ENCODE assay signal across 8 cellular contexts in the genomic region with DNA sequence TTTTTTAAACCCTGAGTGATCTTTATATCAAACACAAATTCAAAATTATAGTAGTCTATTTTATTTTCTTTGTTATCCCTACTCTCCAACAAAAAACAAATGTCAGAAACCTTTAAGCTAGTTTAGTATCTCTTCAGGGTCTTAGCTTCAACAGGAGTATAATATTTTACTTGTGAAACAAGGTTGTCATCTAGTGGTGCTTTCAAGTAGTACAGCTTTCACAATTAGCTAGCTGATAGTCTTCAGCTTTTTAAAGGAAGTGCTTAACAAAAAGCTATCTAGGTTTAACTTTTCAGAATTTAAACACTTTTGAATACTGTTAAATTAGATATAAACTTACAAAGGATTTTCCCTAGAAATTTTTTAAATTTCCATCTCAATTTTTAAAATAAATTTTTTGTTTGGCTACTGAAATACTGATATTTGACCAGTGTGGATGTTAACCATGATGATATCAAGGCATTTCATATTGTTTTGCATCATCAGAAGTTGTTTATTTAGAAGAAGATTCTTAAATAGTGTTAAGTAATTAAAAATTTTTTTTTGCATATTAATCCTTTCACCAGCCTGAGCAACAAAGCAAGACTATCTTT. TPM values are rescaled to one million over a fixed set of nuclear protein-coding genes. Genes with fewer than 3 reads are reported as not detected.
DNase-seq lines count a peak whose midpoint lies in the region; ATAC-seq and TF ChIP-seq lines count a peak whose summit lies in the region.

No MANE protein-coding gene starts in this region.

- H3K9ac ChIP-seq in liver (ENCODE audit: low read depth in 1 of 2, low read length in 2 of 2) = no peak overlapping the region

- TF ChIP-seq CTCF in GM06990 (IDR thresholded peaks at IDR 0.05; ENCODE audit: insufficient read depth, low read length, poor library complexity, severe bottlenecking) = peak; percentile 88
- TF ChIP-seq CTCF in liver (IDR thresholded peaks at IDR 0.05; ENCODE audit: low read depth, low read length, missing input control) = peak; percentile 93
- TF ChIP-seq CTCF in upper lobe of right lung (IDR thresholded peaks at IDR 0.05) = peak; percentile 95

- ATAC-seq in GM21447 (IDR thresholded peaks at IDR 0.05; ENCODE audit: unreplicated experiment) = peak; percentile 62
- peak; percentile 69 for ATAC-seq in HG03575 (IDR thresholded peaks at IDR 0.05; ENCODE audit: extremely low read depth, insufficient number of reproducible peaks, low FRiP score, unreplicated experiment)
- peak; percentile 86 for ATAC-seq in upper lobe of right lung

- H3K27ac ChIP-seq in liver (ENCODE audit: low read depth in 1 of 2, low read length in 2 of 2) = no peak overlapping the region
- H3K27ac ChIP-seq in upper lobe of right lung = no peak overlapping the region

- intact Hi-C loops in upper lobe of right lung (cut with DNase I) = no loop called here

- H3K4me3 ChIP-seq in GM06990 (replicated peaks; ENCODE audit: low read depth, low read length) = no peak overlapping the region
- no peak overlapping the region for H3K4me3 ChIP-seq in liver (ENCODE audit: low read depth in 1 of 3, low read length in 3 of 3)
- no peak overlapping the region for H3K4me3 ChIP-seq in upper lobe of right lung

- TF ChIP-seq RAD21 in liver (IDR thresholded peaks at IDR 0.05) = peak; percentile 93 to 95

- no peaks in the 10 kb centered on the region for H3K9me3 ChIP-seq in liver (ENCODE audit: control insufficient read depth in 4 of 4, low read length in 3 of 4)
- peaks cover 3% of the 10 kb centered on the region for H3K9me3 ChIP-seq in upper lobe of right lung

- H3K27me3 ChIP-seq in GM06990 (replicated peaks; ENCODE audit: control insufficient read depth, insufficient read depth, low read length) (no peaks in the 10 kb centered on the region), liver (ENCODE audit: control insufficient read depth in 4 of 4, insufficient read depth in 4 of 4, low read length in 3 of 4) (no peaks in the 10 kb centered on the region), upper lobe of right lung (no peaks in the 10 kb centered on the region)

- peak; percentile 18 for DNase-seq in GM06990 (ENCODE audit: extremely low read depth, insufficient read length)
- peak; percentile 18 for DNase-seq in NOMO-1 treated with dmso at 0.1 percent for 144 hours (lab: John Stamatoyannopoulos, UW; ENCODE audit: unreplicated experiment)
- peak; percentile 33 for DNase-seq in cerebellum (ENCODE audit: low spot score)
- no peak for DNase-seq in upper lobe of right lung
- no peak for DNase-seq in activated T-cell treated with anti-CD3 and anti-CD28 coated beads, Interleukin-2, amount 50 U/mL, for 48 hours

- peaks cover 0 to 11% (median 2%) of the 10 kb centered on the region in 4 donors for H3K4me1 ChIP-seq in liver (ENCODE audit: control insufficient read depth in 4 of 4, insufficient read depth in 4 of 4, low read length in 3 of 4)
- H3K4me1 ChIP-seq in upper lobe of right lung = no peaks in the 10 kb centered on the region

- H3K36me3 ChIP-seq in GM06990 (ENCODE audit: control insufficient read depth, insufficient read depth, low read length) (no peaks in the 10 kb centered on the region), liver (ENCODE audit: control insufficient read depth in 4 of 4, insufficient read depth in 3 of 4, low read depth in 1 of 4, low read length in 3 of 4) (no peaks in the 10 kb centered on the region), upper lobe of right lung (no peaks in the 10 kb centered on the region)

TF ChIP-seq in liver, 16 proteins besides CTCF, POLR2A, EP300 and RAD21:
- TF ChIP-seq TAF1 (conservative IDR thresholded peaks at IDR 0.05) = no peak
- no peak for TF ChIP-seq NR2F2 (IDR thresholded peaks at IDR 0.05)
- no peak for TF ChIP-seq FOXA2 (IDR thresholded peaks at IDR 0.05)
- no peak for TF ChIP-seq HNF4A (conservative IDR thresholded peaks at IDR 0.05)
- TF ChIP-seq, protein P1, sequence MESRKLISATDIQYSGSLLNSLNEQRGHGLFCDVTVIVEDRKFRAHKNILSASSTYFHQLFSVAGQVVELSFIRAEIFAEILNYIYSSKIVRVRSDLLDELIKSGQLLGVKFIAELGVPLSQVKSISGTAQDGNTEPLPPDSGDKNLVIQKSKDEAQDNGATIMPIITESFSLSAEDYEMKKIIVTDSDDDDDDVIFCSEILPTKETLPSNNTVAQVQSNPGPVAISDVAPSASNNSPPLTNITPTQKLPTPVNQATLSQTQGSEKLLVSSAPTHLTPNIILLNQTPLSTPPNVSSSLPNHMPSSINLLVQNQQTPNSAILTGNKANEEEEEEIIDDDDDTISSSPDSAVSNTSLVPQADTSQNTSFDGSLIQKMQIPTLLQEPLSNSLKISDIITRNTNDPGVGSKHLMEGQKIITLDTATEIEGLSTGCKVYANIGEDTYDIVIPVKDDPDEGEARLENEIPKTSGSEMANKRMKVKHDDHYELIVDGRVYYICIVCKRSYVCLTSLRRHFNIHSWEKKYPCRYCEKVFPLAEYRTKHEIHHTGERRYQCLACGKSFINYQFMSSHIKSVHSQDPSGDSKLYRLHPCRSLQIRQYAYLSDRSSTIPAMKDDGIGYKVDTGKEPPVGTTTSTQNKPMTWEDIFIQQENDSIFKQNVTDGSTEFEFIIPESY (IDR thresholded peaks at IDR 0.05) = no peak
- TF ChIP-seq, protein P2, sequence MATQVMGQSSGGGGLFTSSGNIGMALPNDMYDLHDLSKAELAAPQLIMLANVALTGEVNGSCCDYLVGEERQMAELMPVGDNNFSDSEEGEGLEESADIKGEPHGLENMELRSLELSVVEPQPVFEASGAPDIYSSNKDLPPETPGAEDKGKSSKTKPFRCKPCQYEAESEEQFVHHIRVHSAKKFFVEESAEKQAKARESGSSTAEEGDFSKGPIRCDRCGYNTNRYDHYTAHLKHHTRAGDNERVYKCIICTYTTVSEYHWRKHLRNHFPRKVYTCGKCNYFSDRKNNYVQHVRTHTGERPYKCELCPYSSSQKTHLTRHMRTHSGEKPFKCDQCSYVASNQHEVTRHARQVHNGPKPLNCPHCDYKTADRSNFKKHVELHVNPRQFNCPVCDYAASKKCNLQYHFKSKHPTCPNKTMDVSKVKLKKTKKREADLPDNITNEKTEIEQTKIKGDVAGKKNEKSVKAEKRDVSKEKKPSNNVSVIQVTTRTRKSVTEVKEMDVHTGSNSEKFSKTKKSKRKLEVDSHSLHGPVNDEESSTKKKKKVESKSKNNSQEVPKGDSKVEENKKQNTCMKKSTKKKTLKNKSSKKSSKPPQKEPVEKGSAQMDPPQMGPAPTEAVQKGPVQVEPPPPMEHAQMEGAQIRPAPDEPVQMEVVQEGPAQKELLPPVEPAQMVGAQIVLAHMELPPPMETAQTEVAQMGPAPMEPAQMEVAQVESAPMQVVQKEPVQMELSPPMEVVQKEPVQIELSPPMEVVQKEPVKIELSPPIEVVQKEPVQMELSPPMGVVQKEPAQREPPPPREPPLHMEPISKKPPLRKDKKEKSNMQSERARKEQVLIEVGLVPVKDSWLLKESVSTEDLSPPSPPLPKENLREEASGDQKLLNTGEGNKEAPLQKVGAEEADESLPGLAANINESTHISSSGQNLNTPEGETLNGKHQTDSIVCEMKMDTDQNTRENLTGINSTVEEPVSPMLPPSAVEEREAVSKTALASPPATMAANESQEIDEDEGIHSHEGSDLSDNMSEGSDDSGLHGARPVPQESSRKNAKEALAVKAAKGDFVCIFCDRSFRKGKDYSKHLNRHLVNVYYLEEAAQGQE (IDR thresholded peaks at IDR 0.05) = no peak
- no peak for TF ChIP-seq RXRA (IDR thresholded peaks at IDR 0.05)
- no peak for TF ChIP-seq FOXA1 (IDR thresholded peaks at IDR 0.05)
- TF ChIP-seq, protein P3, sequence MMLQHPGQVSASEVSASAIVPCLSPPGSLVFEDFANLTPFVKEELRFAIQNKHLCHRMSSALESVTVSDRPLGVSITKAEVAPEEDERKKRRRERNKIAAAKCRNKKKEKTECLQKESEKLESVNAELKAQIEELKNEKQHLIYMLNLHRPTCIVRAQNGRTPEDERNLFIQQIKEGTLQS (IDR thresholded peaks at IDR 0.05) = no peak
- no peak for TF ChIP-seq YY1 (IDR thresholded peaks at IDR 0.05)
- TF ChIP-seq EGR1 (IDR thresholded peaks at IDR 0.05; ENCODE audit: low read depth in 2 of 2) = no peak
TF ChIP-seq in liver: peak in this region for 0.

RNA-seq across cellular contexts. Expression of a gene that starts 34.2 kb away (rescaled TPM):
- total RNA-seq in cerebellum (51.5 TPM), liver (10 to 100 TPM in 1 of 2 donors, 1 to 10 TPM in 1; 7.6 to 15.8 TPM), upper lobe of right lung (25.6 TPM)
- polyA plus RNA-seq in liver = 1 to 10 TPM; 3.6 to 4.8 TPM

Comparison
In these comparisons a context has a peak if more than half of its experiments do, and no peak if none do; other contexts are left out.
1. DNase-seq: peak in GM06990 (single experiment), NOMO-1 treated with dmso at 0.1 percent for 144 hours (single experiment) and cerebellum (single experiment); none in upper lobe of right lung (single experiment) and activated T-cell treated with anti-CD3 and anti-CD28 coated beads, Interleukin-2, amount 50 U/mL, for 48 hours (0 of 2).
2. Peak in every context shown above with its lines, with median percentiles within 50 percentile points of each other: CTCF ChIP-seq and ATAC-seq.